1 cellular context compared by ENCODE assay signal in the genomic region with DNA sequence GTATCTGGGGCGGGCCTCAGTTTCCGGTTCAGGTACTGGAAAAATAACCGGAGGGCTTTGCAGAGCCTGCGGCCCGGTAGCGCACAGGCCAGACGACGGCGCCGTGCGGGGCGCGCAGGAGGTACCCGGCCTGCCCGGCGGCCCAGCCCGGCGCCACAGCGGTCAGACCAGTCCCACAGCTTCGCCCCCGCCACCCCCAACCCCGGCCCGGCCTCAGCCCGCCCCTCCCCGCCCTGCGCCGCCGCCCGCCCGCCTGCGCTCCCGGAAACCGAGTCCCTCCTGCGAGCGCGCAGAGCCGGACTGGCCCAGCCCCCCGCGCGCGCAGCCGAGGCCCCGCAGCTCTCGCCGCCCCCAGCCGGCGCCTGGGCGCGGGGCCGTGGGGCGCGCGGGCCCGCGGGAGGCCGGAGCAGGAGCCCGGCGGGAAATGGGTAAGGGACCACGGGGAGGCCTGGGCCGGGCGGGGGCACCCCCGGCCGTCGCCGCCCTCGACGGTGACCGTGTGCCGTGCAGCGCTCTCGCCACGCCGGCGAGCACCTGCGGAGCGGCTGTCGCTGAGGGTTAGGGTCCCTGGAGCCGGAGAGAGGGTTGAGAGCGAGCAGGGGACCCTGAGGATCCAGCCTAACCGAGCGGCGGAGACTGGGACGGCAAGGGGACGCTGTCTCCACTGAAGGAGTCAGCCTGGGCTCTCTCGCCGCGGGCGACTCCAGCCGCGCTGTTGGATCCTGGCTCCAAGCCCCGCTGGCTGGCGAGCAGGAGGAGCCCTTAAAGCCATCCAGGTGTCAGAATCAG.
TF ChIP-seq lines count a peak whose summit lies in the region.

No MANE protein-coding gene starts in this region.

TF ChIP-seq in HepG2, 621 proteins besides CTCF, POLR2A, EP300 and RAD21 (continued from another document and continues in another):
- TF ChIP-seq, protein P1, sequence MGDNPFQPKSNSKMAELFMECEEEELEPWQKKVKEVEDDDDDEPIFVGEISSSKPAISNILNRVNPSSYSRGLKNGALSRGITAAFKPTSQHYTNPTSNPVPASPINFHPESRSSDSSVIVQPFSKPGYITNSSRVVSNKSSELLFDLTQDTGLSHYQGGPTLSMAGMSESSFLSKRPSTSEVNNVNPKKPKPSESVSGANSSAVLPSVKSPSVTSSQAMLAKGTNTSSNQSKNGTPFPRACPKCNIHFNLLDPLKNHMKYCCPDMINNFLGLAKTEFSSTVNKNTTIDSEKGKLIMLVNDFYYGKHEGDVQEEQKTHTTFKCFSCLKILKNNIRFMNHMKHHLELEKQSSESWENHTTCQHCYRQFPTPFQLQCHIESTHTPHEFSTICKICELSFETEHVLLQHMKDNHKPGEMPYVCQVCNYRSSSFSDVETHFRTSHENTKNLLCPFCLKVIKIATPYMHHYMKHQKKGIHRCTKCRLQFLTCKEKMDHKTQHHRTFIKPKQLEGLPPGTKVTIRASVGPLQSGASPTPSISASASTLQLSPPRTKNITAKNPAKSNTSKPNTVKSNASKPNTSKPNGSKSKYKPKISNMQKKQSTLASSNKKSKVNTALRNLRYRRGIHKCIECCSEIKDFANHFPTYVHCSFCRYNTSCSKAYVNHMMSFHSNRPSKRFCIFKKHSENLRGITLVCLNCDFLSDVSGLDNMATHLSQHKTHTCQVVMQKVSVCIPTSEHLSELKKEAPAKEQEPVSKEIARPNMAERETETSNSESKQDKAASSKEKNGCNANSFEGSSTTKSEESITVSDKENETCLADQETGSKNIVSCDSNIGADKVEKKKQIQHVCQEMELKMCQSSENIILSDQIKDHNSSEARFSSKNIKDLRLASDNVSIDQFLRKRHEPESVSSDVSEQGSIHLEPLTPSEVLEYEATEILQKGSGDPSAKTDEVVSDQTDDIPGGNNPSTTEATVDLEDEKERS (CRISPR knock-in tag; IDR thresholded peaks at IDR 0.05), result no peak
- TF ChIP-seq, protein P2, sequence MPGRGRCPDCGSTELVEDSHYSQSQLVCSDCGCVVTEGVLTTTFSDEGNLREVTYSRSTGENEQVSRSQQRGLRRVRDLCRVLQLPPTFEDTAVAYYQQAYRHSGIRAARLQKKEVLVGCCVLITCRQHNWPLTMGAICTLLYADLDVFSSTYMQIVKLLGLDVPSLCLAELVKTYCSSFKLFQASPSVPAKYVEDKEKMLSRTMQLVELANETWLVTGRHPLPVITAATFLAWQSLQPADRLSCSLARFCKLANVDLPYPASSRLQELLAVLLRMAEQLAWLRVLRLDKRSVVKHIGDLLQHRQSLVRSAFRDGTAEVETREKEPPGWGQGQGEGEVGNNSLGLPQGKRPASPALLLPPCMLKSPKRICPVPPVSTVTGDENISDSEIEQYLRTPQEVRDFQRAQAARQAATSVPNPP (CRISPR knock-in tag; IDR thresholded peaks at IDR 0.05), result no peak
- TF ChIP-seq ELF4 (CRISPR knock-in tag; IDR thresholded peaks at IDR 0.05; ENCODE audit: borderline replicate concordance), result 0 out of 2 replicates have a peak, but pooled peaks have one; percentile 11
- TF ChIP-seq, protein P3, sequence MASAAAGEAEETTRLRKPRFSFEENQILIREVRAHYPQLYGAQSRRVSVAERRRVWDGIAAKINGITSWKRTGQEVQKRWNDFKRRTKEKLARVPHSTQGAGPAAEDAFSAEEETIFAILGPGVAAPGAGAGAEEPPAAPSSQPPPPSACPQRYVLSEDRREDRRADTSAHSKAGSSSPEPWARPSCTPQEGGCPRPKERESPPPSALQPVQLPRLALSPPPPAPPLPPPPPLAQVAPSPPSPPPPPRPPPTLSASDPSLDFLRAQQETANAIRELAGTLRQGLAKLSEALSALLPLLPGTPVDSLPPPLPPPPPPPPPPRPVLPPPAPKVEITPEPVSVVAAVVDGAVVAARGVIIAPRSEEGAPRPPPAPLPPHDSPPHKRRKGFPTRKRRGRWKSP (CRISPR knock-in tag; IDR thresholded peaks at IDR 0.05), result peak; percentile 19; the same call in 1 of the 2 replicates
- TF ChIP-seq SIN3B (IDR thresholded peaks at IDR 0.05; ENCODE audit: low read length), result no peak
- peak; percentile 65 for TF ChIP-seq ZFY (CRISPR knock-in tag; IDR thresholded peaks at IDR 0.05)
- no peak for TF ChIP-seq DNMT3B (CRISPR knock-in tag; conservative IDR thresholded peaks at IDR 0.05)
- TF ChIP-seq PCBP1 (IDR thresholded peaks at IDR 0.05; ENCODE audit: borderline replicate concordance, low read depth, low read length), result no peak
- TF ChIP-seq, protein P4, sequence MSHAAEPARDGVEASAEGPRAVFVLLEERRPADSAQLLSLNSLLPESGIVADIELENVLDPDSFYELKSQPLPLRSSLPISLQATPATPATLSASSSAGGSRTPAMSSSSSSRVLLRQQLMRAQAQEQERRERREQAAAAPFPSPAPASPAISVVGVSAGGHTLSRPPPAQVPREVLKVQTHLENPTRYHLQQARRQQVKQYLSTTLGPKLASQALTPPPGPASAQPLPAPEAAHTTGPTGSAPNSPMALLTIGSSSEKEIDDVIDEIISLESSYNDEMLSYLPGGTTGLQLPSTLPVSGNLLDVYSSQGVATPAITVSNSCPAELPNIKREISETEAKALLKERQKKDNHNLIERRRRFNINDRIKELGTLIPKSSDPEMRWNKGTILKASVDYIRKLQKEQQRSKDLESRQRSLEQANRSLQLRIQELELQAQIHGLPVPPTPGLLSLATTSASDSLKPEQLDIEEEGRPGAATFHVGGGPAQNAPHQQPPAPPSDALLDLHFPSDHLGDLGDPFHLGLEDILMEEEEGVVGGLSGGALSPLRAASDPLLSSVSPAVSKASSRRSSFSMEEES (CRISPR knock-in tag; IDR thresholded peaks at IDR 0.05), result no peak
- TF ChIP-seq KLF11 (CRISPR knock-in tag; IDR thresholded peaks at IDR 0.05), result no peak
- TF ChIP-seq ZNF644 (CRISPR knock-in tag; IDR thresholded peaks at IDR 0.05; ENCODE audit: low read depth), result no peak
- TF ChIP-seq ZFP1 (CRISPR knock-in tag; IDR thresholded peaks at IDR 0.05), result no peak
- TF ChIP-seq, protein P5, sequence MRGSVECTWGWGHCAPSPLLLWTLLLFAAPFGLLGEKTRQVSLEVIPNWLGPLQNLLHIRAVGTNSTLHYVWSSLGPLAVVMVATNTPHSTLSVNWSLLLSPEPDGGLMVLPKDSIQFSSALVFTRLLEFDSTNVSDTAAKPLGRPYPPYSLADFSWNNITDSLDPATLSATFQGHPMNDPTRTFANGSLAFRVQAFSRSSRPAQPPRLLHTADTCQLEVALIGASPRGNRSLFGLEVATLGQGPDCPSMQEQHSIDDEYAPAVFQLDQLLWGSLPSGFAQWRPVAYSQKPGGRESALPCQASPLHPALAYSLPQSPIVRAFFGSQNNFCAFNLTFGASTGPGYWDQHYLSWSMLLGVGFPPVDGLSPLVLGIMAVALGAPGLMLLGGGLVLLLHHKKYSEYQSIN (CRISPR knock-in tag; IDR thresholded peaks at IDR 0.05; ENCODE audit: borderline replicate concordance), result no peak
- TF ChIP-seq, protein P6, sequence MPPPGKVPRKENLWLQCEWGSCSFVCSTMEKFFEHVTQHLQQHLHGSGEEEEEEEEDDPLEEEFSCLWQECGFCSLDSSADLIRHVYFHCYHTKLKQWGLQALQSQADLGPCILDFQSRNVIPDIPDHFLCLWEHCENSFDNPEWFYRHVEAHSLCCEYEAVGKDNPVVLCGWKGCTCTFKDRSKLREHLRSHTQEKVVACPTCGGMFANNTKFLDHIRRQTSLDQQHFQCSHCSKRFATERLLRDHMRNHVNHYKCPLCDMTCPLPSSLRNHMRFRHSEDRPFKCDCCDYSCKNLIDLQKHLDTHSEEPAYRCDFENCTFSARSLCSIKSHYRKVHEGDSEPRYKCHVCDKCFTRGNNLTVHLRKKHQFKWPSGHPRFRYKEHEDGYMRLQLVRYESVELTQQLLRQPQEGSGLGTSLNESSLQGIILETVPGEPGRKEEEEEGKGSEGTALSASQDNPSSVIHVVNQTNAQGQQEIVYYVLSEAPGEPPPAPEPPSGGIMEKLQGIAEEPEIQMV (CRISPR knock-in tag; IDR thresholded peaks at IDR 0.05; ENCODE audit: low read depth), result no peak
- TF ChIP-seq, protein P7, sequence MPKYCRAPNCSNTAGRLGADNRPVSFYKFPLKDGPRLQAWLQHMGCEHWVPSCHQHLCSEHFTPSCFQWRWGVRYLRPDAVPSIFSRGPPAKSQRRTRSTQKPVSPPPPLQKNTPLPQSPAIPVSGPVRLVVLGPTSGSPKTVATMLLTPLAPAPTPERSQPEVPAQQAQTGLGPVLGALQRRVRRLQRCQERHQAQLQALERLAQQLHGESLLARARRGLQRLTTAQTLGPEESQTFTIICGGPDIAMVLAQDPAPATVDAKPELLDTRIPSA (CRISPR knock-in tag; IDR thresholded peaks at IDR 0.05; ENCODE audit: borderline replicate concordance), result no peak
- TF ChIP-seq, protein P8, sequence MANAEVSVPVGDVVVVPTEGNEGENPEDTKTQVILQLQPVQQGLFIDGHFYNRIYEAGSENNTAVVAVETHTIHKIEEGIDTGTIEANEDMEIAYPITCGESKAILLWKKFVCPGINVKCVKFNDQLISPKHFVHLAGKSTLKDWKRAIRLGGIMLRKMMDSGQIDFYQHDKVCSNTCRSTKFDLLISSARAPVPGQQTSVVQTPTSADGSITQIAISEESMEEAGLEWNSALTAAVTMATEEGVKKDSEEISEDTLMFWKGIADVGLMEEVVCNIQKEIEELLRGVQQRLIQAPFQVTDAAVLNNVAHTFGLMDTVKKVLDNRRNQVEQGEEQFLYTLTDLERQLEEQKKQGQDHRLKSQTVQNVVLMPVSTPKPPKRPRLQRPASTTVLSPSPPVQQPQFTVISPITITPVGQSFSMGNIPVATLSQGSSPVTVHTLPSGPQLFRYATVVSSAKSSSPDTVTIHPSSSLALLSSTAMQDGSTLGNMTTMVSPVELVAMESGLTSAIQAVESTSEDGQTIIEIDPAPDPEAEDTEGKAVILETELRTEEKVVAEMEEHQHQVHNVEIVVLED (CRISPR knock-in tag; IDR thresholded peaks at IDR 0.05; ENCODE audit: borderline replicate concordance), result no peak
- TF ChIP-seq PAX8 (CRISPR knock-in tag; IDR thresholded peaks at IDR 0.05; ENCODE audit: borderline replicate concordance), result no peak; the same call in 1 of the 2 replicates
- no peak for TF ChIP-seq RFX3 (CRISPR knock-in tag; IDR thresholded peaks at IDR 0.05)
- no peak for TF ChIP-seq ZNF547 (CRISPR knock-in tag; IDR thresholded peaks at IDR 0.05)
- no peak for TF ChIP-seq SMAD3 (CRISPR knock-in tag; IDR thresholded peaks at IDR 0.05)
- no peak for TF ChIP-seq SMARCC2 (IDR thresholded peaks at IDR 0.05)
- no peak for TF ChIP-seq SMARCE1 (IDR thresholded peaks at IDR 0.05; ENCODE audit: borderline replicate concordance)
- TF ChIP-seq, protein P9, sequence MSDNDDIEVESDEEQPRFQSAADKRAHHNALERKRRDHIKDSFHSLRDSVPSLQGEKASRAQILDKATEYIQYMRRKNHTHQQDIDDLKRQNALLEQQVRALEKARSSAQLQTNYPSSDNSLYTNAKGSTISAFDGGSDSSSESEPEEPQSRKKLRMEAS (IDR thresholded peaks at IDR 0.05), result peak; percentile 85
- TF ChIP-seq ESRRA (CRISPR knock-in tag; IDR thresholded peaks at IDR 0.05; ENCODE audit: low read depth), result no peak
- TF ChIP-seq HCFC1 (IDR thresholded peaks at IDR 0.05; ENCODE audit: low read depth, low read length), result no peak
- TF ChIP-seq IKZF4 (CRISPR knock-in tag; IDR thresholded peaks at IDR 0.05; ENCODE audit: borderline replicate concordance, low read depth, not compliant biosample characterization), result no peak
- TF ChIP-seq, protein P10, sequence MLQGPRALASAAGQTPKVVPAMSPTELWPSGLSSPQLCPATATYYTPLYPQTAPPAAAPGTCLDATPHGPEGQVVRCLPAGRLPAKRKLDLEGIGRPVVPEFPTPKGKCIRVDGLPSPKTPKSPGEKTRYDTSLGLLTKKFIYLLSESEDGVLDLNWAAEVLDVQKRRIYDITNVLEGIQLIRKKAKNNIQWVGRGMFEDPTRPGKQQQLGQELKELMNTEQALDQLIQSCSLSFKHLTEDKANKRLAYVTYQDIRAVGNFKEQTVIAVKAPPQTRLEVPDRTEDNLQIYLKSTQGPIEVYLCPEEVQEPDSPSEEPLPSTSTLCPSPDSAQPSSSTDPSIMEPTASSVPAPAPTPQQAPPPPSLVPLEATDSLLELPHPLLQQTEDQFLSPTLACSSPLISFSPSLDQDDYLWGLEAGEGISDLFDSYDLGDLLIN (CRISPR knock-in tag; IDR thresholded peaks at IDR 0.05; ENCODE audit: borderline replicate concordance), result no peak
- TF ChIP-seq, protein P11, sequence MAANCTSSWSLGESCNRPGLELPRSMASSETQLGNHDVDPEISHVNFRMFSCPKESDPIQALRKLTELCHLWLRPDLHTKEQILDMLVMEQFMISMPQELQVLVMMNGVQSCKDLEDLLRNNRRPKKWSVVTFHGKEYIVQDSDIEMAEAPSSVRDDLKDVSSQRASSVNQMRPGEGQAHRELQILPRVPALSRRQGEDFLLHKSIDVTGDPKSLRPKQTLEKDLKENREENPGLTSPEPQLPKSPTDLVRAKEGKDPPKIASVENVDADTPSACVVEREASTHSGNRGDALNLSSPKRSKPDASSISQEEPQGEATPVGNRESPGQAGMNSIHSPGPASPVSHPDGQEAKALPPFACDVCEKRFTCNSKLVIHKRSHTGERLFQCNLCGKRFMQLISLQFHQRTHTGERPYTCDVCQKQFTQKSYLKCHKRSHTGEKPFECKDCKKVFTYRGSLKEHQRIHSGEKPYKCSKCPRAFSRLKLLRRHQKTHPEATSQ (CRISPR knock-in tag; IDR thresholded peaks at IDR 0.05; ENCODE audit: borderline replicate concordance), result no peak
- no peak for TF ChIP-seq NR2F6 (IDR thresholded peaks at IDR 0.05)
- TF ChIP-seq NR2F6 (CRISPR knock-in tag; IDR thresholded peaks at IDR 0.05), result no peak
- TF ChIP-seq GZF1 (CRISPR knock-in tag; IDR thresholded peaks at IDR 0.05), result 0 out of 2 replicates have a peak, but pooled peaks have one; percentile 21
- no peak for TF ChIP-seq ZNF484 (CRISPR knock-in tag; IDR thresholded peaks at IDR 0.05; ENCODE audit: borderline replicate concordance, low read depth)
- TF ChIP-seq MAFG (CRISPR knock-in tag; IDR thresholded peaks at IDR 0.05), result no peak
- no peak for TF ChIP-seq ZNF816 (CRISPR knock-in tag; IDR thresholded peaks at IDR 0.05; ENCODE audit: borderline replicate concordance)
- TF ChIP-seq ARID2 (CRISPR knock-in tag; IDR thresholded peaks at IDR 0.05; ENCODE audit: borderline replicate concordance), result no peak
- peak; percentile 46; the same call in 1 of the 2 replicates for TF ChIP-seq ZNF431 (CRISPR knock-in tag; IDR thresholded peaks at IDR 0.05; ENCODE audit: borderline replicate concordance, low read depth)
- TF ChIP-seq ZNF788 (CRISPR knock-in tag; IDR thresholded peaks at IDR 0.05; ENCODE audit: borderline replicate concordance), result no peak
- no peak for TF ChIP-seq CC2D1A (CRISPR knock-in tag; IDR thresholded peaks at IDR 0.05)
- no peak for TF ChIP-seq ZNF326 (CRISPR knock-in tag; IDR thresholded peaks at IDR 0.05; ENCODE audit: borderline replicate concordance)
- TF ChIP-seq NFKB2 (CRISPR knock-in tag; IDR thresholded peaks at IDR 0.05; ENCODE audit: borderline replicate concordance), result no peak
- TF ChIP-seq ATM (IDR thresholded peaks at IDR 0.05; ENCODE audit: borderline replicate concordance), result no peak
- TF ChIP-seq REL (CRISPR knock-in tag; conservative IDR thresholded peaks at IDR 0.05), result no peak
- no peak for TF ChIP-seq TBX3 (IDR thresholded peaks at IDR 0.05; ENCODE audit: borderline replicate concordance)
- no peak for TF ChIP-seq NKX3-1 (CRISPR knock-in tag; IDR thresholded peaks at IDR 0.05)
- peak; percentile 38; the same call in 1 of the 2 replicates for TF ChIP-seq ZNF768 (CRISPR knock-in tag; IDR thresholded peaks at IDR 0.05)
- TF ChIP-seq, protein P12, sequence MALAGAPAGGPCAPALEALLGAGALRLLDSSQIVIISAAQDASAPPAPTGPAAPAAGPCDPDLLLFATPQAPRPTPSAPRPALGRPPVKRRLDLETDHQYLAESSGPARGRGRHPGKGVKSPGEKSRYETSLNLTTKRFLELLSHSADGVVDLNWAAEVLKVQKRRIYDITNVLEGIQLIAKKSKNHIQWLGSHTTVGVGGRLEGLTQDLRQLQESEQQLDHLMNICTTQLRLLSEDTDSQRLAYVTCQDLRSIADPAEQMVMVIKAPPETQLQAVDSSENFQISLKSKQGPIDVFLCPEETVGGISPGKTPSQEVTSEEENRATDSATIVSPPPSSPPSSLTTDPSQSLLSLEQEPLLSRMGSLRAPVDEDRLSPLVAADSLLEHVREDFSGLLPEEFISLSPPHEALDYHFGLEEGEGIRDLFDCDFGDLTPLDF (CRISPR knock-in tag; IDR thresholded peaks at IDR 0.05), result no peak
- TF ChIP-seq YEATS4 (CRISPR knock-in tag; IDR thresholded peaks at IDR 0.05; ENCODE audit: borderline replicate concordance), result peak; percentile 51
